ENCODE assay signal across 37 cellular contexts in the genomic region with DNA sequence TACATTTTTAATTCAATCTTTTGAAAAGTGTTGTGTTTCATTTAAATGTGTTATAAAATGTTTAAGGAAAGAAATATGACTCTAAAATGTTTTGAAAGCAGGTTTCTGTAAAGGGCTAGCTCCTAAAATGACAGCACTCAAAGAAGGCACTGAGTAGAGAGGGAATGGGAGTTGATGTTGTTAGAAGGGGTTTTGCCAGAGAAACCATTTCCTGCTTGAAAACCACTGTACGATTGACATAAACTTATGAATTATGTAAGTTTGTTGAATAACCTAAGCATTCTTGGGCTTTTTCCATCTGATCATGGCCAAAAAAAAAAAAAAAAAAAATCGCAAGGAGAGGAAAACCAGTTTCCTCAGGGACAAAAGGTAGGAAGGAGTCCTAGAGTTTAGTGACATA.
"Had no signal": no experiment of that assay in that cellular context is flagged by ENCODE, and none has a peak within 500 bp of the region (broad histone marks: within the 10 kb centered on the region; RNA-seq: fewer than 3 reads in every experiment).

No MANE protein-coding gene starts in this region.

- H3K9me3 Mint-ChIP-seq: activated CD4-positive, alpha-beta memory T cell treated with anti-CD3 and anti-CD28 coated beads for 36 hours; activated CD4-positive, alpha-beta T cell treated with anti-CD3 and anti-CD28 coated beads, Interleukin-2, amount 10 ng/mL, durations not matched to agents 24 days and 14 days; activated CD8-positive, alpha-beta T cell treated with anti-CD3 and anti-CD28 coated beads for 36 hours; activated naive CD4-positive, alpha-beta T cell treated with anti-CD3 and anti-CD28 coated beads, Interleukin-2, amount 10 ng/mL, durations not matched to agents 7 days and 5 days; activated naive CD4-positive, alpha-beta T cell treated with anti-CD3 and anti-CD28 coated beads, Interleukin-2, amount 50 U/mL, for 24 hours; activated naive CD8-positive, alpha-beta T cell treated with anti-CD3 and anti-CD28 coated beads, Interleukin-2, amount 10 ng/mL, durations not matched to agents 7 days and 5 days; activated T-helper 2 cell treated with anti-CD3 and anti-CD28 coated beads, Interferon-gamma antibody, Interleukin-2, Interleukin-4, amounts not matched to agents 10 μg/mL and 5 μg/mL and 100 μg/mL, durations not matched to agents 14 hours and 24 hours and 36 hours; brain; T-helper 1 cell treated with Interleukin-12 subunit alpha and Interleukin-12 subunit beta and Interleukin-4 antibody, amounts not matched to agents 30 μg/mL and 1 μg/mL, for 36 hours; T-helper 2 cell treated with Interferon-gamma antibody and Interleukin-4, amounts not matched to agents 5 μg/mL and 100 μg/mL, for 36 hours had no signal

- H3K27me3 ChIP-seq: ascending aorta, cardiac muscle cell had no signal

- H3K36me3 Mint-ChIP-seq: activated CD4-positive, alpha-beta memory T cell treated with anti-CD3 and anti-CD28 coated beads for 36 hours; activated naive CD4-positive, alpha-beta T cell treated with anti-CD3 and anti-CD28 coated beads, Interleukin-2, amount 10 ng/mL, durations not matched to agents 7 days and 5 days; activated naive CD4-positive, alpha-beta T cell treated with anti-CD3 and anti-CD28 coated beads, Interleukin-2, amount 50 U/mL, for 24 hours; activated naive CD8-positive, alpha-beta T cell; activated naive CD8-positive, alpha-beta T cell treated with anti-CD3 and anti-CD28 coated beads, Interleukin-2, amount 10 ng/mL, durations not matched to agents 7 days and 5 days; brain had no signal

- H3K9me3 ChIP-seq: ascending aorta had no signal

- H3K4me3 ChIP-seq: ascending aorta, cardiac muscle cell had no signal

- H3K36me3 ChIP-seq: ascending aorta, cardiac muscle cell had no signal

- H3K4me1 Mint-ChIP-seq: activated B cell treated with CpG ODN at 0.5 μM for 24 hours; activated CD4-positive, alpha-beta T cell treated with anti-CD3 and anti-CD28 coated beads, Interleukin-2, amount 10 ng/mL, durations not matched to agents 24 days and 14 days; activated naive CD4-positive, alpha-beta T cell treated with anti-CD3 and anti-CD28 coated beads, Interleukin-2, amount 10 ng/mL, durations not matched to agents 7 days and 5 days; activated naive CD4-positive, alpha-beta T cell treated with anti-CD3 and anti-CD28 coated beads, Interleukin-2, amount 50 U/mL, for 24 hours; activated naive CD8-positive, alpha-beta T cell treated with anti-CD3 and anti-CD28 coated beads, Interleukin-2, amount 10 ng/mL, durations not matched to agents 7 days and 5 days; activated naive CD8-positive, alpha-beta T cell treated with anti-CD3 and anti-CD28 coated beads, Interleukin-2, amount 50 U/mL, for 24 hours; central memory CD8-positive, alpha-beta T cell had no signal

- H3K27ac ChIP-seq: ascending aorta, cardiac muscle cell, VCaP had no signal

- H3K4me3 Mint-ChIP-seq: activated B cell treated with CpG ODN at 0.5 μM for 24 hours; activated CD4-positive, alpha-beta memory T cell treated with anti-CD3 and anti-CD28 coated beads for 36 hours; activated CD4-positive, alpha-beta T cell treated with anti-CD3 and anti-CD28 coated beads, Interleukin-2, amount 10 ng/mL, durations not matched to agents 24 days and 14 days; activated CD8-positive, alpha-beta T cell treated with anti-CD3 and anti-CD28 coated beads for 36 hours; activated naive CD4-positive, alpha-beta T cell treated with anti-CD3 and anti-CD28 coated beads, Interleukin-2, amount 10 ng/mL, durations not matched to agents 7 days and 5 days; activated naive CD4-positive, alpha-beta T cell treated with anti-CD3 and anti-CD28 coated beads, Interleukin-2, amount 50 U/mL, for 24 hours; activated naive CD8-positive, alpha-beta T cell; activated naive CD8-positive, alpha-beta T cell treated with anti-CD3 and anti-CD28 coated beads, Interleukin-2, amount 10 ng/mL, durations not matched to agents 7 days and 5 days; activated naive CD8-positive, alpha-beta T cell treated with anti-CD3 and anti-CD28 coated beads, Interleukin-2, amount 50 U/mL, for 24 hours; activated T-cell treated with anti-CD3 and anti-CD28 coated beads, Interleukin-2, amount 50 U/mL, for 24 hours; brain; central memory CD8-positive, alpha-beta T cell; T-helper 1 cell treated with Interleukin-12 subunit alpha and Interleukin-12 subunit beta and Interleukin-4 antibody, amounts not matched to agents 30 μg/mL and 1 μg/mL, for 36 hours; T-helper 2 cell treated with Interferon-gamma antibody and Interleukin-4, amounts not matched to agents 5 μg/mL and 100 μg/mL, for 36 hours had no signal

- ATAC-seq: activated CD8-positive, alpha-beta T cell treated with anti-CD3 and anti-CD28 coated beads for 36 hours; activated naive CD8-positive, alpha-beta T cell treated with anti-CD3 and anti-CD28 coated beads, Interleukin-2, amount 50 U/mL, for 24 hours had no signal

- H3K27ac Mint-ChIP-seq: activated B cell treated with CpG ODN at 0.5 μM for 24 hours; activated CD4-positive, alpha-beta memory T cell treated with anti-CD3 and anti-CD28 coated beads for 36 hours; activated CD4-positive, alpha-beta T cell treated with anti-CD3 and anti-CD28 coated beads, Interleukin-2, amount 10 ng/mL, durations not matched to agents 24 days and 14 days; activated CD8-positive, alpha-beta T cell treated with anti-CD3 and anti-CD28 coated beads for 36 hours; activated naive CD4-positive, alpha-beta T cell treated with anti-CD3 and anti-CD28 coated beads, Interleukin-2, amount 10 ng/mL, durations not matched to agents 7 days and 5 days; activated naive CD4-positive, alpha-beta T cell treated with anti-CD3 and anti-CD28 coated beads, Interleukin-2, amount 50 U/mL, for 24 hours; activated naive CD8-positive, alpha-beta T cell; activated naive CD8-positive, alpha-beta T cell treated with anti-CD3 and anti-CD28 coated beads, Interleukin-2, amount 10 ng/mL, durations not matched to agents 7 days and 5 days; activated naive CD8-positive, alpha-beta T cell treated with anti-CD3 and anti-CD28 coated beads, Interleukin-2, amount 50 U/mL, for 24 hours; activated T-cell treated with anti-CD3 and anti-CD28 coated beads, Interleukin-2, amount 50 U/mL, for 24 hours; activated T-helper 2 cell treated with anti-CD3 and anti-CD28 coated beads, Interferon-gamma antibody, Interleukin-2, Interleukin-4, amounts not matched to agents 10 μg/mL and 5 μg/mL and 100 μg/mL, durations not matched to agents 14 hours and 24 hours and 36 hours; brain; T-helper 1 cell treated with Interleukin-12 subunit alpha and Interleukin-12 subunit beta and Interleukin-4 antibody, amounts not matched to agents 30 μg/mL and 1 μg/mL, for 36 hours; T-helper 2 cell treated with Interferon-gamma antibody and Interleukin-4, amounts not matched to agents 5 μg/mL and 100 μg/mL, for 36 hours had no signal

- H3K27me3 Mint-ChIP-seq: activated B cell treated with CpG ODN at 0.5 μM for 24 hours; activated CD4-positive, alpha-beta memory T cell treated with anti-CD3 and anti-CD28 coated beads for 36 hours; activated CD4-positive, alpha-beta T cell treated with anti-CD3 and anti-CD28 coated beads, Interleukin-2, amount 10 ng/mL, durations not matched to agents 24 days and 14 days; activated naive CD4-positive, alpha-beta T cell treated with anti-CD3 and anti-CD28 coated beads, Interleukin-2, amount 10 ng/mL, durations not matched to agents 7 days and 5 days; activated naive CD4-positive, alpha-beta T cell treated with anti-CD3 and anti-CD28 coated beads, Interleukin-2, amount 50 U/mL, for 24 hours; activated naive CD8-positive, alpha-beta T cell treated with anti-CD3 and anti-CD28 coated beads, Interleukin-2, amount 10 ng/mL, durations not matched to agents 7 days and 5 days; activated T-cell treated with anti-CD3 and anti-CD28 coated beads, Interleukin-2, amount 50 U/mL, for 24 hours; central memory CD8-positive, alpha-beta T cell had no signal

- DNase-seq: activated B cell treated with CpG ODN at 0.5 μM for 24 hours; activated CD4-positive, alpha-beta memory T cell treated with anti-CD3 and anti-CD28 coated beads for 36 hours; activated CD4-positive, alpha-beta T cell treated with anti-CD3 and anti-CD28 coated beads for 4 hours; activated CD4-positive, alpha-beta T cell treated with anti-CD3 and anti-CD28 coated beads, Interleukin-2, amount 10 ng/mL, durations not matched to agents 24 days and 14 days; activated CD4-positive, alpha-beta T cell treated with anti-CD3 and anti-CD28 coated beads, Interleukin-2, amount 50 U/mL, for 1 hour; activated CD4-positive, alpha-beta T cell treated with anti-CD3 and anti-CD28 coated beads, Interleukin-2, amount 50 U/mL, for 4 hours; activated CD4-positive, CD25-positive, alpha-beta regulatory T cell treated with anti-CD3 and anti-CD28 coated beads, Interleukin-2, amount 50 U/mL, for 72 hours; activated CD8-positive, alpha-beta memory T cell treated with anti-CD3 and anti-CD28 coated beads, Interleukin-2, amount 50 U/mL, for 4 hours; activated CD8-positive, alpha-beta T cell treated with anti-CD3 and anti-CD28 coated beads for 36 hours; activated effector memory CD4-positive, alpha-beta T cell treated with Interleukin-2 at 50 U/mL for 16 hours; activated gamma-delta T cell; activated naive CD4-positive, alpha-beta T cell treated with anti-CD3 and anti-CD28 coated beads, Interleukin-2, amount 10 ng/mL, durations not matched to agents 7 days and 5 days; activated naive CD4-positive, alpha-beta T cell treated with Interleukin-2 at 50 U/mL for 16 hours; activated naive CD8-positive, alpha-beta T cell treated with anti-CD3 and anti-CD28 coated beads, Interleukin-2, amount 10 ng/mL, durations not matched to agents 7 days and 5 days; activated naive CD8-positive, alpha-beta T cell treated with anti-CD3 and anti-CD28 coated beads, Interleukin-2, amount 50 U/mL, for 24 hours; activated T-cell treated with anti-CD3 and anti-CD28 coated beads for 4 hours; activated T-cell treated with anti-CD3 and anti-CD28 coated beads, Interleukin-2, amount 50 U/mL, for 24 hours; activated T-cell treated with anti-CD3 and anti-CD28 coated beads, Interleukin-2, amount 50 U/mL, for 48 hours; amygdala; anterior cingulate cortex; caudate nucleus; cerebellar nuclear complex; T-helper 1 cell; T-helper 2 cell; T-helper 9 cell had no signal

- FAIRE-seq: bronchial epithelial cell, TTC549 had no signal

- H3K4me1 ChIP-seq: ascending aorta had no signal
